In the genomic region with DNA sequence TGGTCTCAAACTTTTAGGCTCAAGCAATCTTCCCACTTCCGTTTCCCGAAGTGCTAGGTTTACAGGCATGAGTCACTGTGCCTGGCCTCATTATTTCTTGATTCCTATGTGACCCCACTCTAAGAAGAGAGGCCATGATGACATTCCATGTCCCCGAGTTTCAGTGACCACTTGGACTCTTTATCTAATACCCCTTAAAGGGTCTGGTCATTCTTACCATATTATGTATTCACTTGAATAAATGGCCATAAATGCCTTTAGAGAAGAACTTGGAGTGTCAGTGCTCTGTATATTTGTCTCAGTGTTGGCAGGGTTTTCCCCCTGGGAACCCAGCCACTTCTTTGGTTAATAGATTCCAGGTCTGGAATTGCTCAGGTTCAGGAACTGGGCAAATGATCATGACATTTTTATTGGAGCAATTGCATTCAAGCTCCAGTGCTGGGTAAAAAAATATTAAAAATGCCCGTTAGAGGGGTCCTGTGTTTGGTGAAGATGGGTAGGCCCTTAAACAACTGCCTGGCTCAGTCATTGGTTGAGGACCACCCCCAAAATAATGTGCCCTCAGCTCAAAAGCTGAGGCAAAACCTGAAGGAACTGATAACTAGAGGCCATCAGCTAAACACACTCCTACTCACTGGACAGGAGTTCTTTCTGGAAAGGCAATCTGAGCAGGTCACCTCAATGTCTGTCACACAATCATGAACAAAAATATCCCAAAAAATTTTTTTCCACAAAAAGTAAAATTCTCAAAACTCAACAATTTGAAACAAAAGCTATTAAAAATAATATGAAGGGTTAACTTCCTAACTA, we compare ENCODE assay signal across 12 cellular contexts.
DNase-seq lines count a peak whose midpoint lies in the region; ATAC-seq, FAIRE-seq and TF ChIP-seq lines count a peak whose summit lies in the region.
"Had no signal": no experiment of that assay in that cellular context is flagged by ENCODE, and none has a peak within 500 bp of the region (broad histone marks: within the 10 kb centered on the region; RNA-seq: fewer than 3 reads in every experiment).

No MANE protein-coding gene starts in this region.

- no peaks in the 10 kb centered on the region for H3K27me3 ChIP-seq in astrocyte (ENCODE audit: insufficient read depth, low read length)
- no peaks in the 10 kb centered on the region for H3K27me3 ChIP-seq in effector memory CD4-positive, alpha-beta T cell (replicated peaks; ENCODE audit: control insufficient read depth, insufficient read depth, low read length, poor library complexity, severe bottlenecking)

- in situ Hi-C loops in GM13977 (cut with MboI; ENCODE audit: low pct_unique_long_range_greater_than_20kb, low sequenced_read_pairs, unreplicated experiment) = loop anchor here (10.0 to 25.0 kb wide), 2 partner anchors 188 to 479 kb away; a partner anchor contains a TSS

- H3K4me2 ChIP-seq in astrocyte (ENCODE audit: low read length) = no peak overlapping the region

- no peaks in the 10 kb centered on the region for H3K9me3 ChIP-seq in astrocyte (ENCODE audit: insufficient read depth, low read depth, low read length)
- no peaks in the 10 kb centered on the region for H3K9me3 ChIP-seq in effector memory CD4-positive, alpha-beta T cell (ENCODE audit: control insufficient read depth, low read length)

- no peak overlapping the region for H3K4me3 Mint-ChIP-seq in astrocyte (ENCODE audit: unreplicated experiment)

- H3K79me2 ChIP-seq in astrocyte (ENCODE audit: insufficient read depth, low read length) = no peaks in the 10 kb centered on the region

- DNase-seq in Right ventricle myocardium superior (no peak), cardiac septum (ENCODE audit: low spot score) (no peak), astrocyte (ENCODE audit: low read depth) (peak; percentile 78), islet precursor cell (peak; percentile 59), GM13977 (ENCODE audit: low spot score) (no peak), T-helper 2 cell (no peak), frontal cortex (ENCODE audit: low spot score in 2 of 2) (no peak)
- DNase-seq in effector memory CD4-positive, alpha-beta T cell = no peak
- DNase-seq: NCI-H1930; stimulated activated naive CD4-positive, alpha-beta T cell treated with Interleukin-2 at 50 U/mL for 16 hours; T1000 had no signal

- no peaks in the 10 kb centered on the region for H3K27me3 Mint-ChIP-seq in astrocyte (ENCODE audit: low read depth, unreplicated experiment)

- intact Hi-C loops in Right ventricle myocardium superior (cut with DNase I) (no loop called here), cardiac septum (cut with DNase I) (no loop called here)

- H3K36me3 Mint-ChIP-seq in astrocyte (ENCODE audit: low read depth, unreplicated experiment) = no peaks in the 10 kb centered on the region

- H3K4me1 ChIP-seq in astrocyte (ENCODE audit: insufficient read depth, low read length) = peaks cover 13% of the 10 kb centered on the region
- H3K4me1 ChIP-seq in effector memory CD4-positive, alpha-beta T cell (ENCODE audit: control insufficient read depth, insufficient read depth, low read length, poor library complexity, severe bottlenecking) = no peaks in the 10 kb centered on the region

- no peaks in the 10 kb centered on the region for H4K20me1 ChIP-seq in astrocyte (ENCODE audit: insufficient read depth, low read length)

- TF ChIP-seq CTCF in astrocyte (IDR thresholded peaks at IDR 0.05; ENCODE audit: insufficient read depth, low read depth, low read length) (no peak), GM13977 (IDR thresholded peaks at IDR 0.05; ENCODE audit: extremely low read depth, insufficient read depth, missing control alignments) (no peak)

- peak overlapping the region; percentile 27 for H3K27ac ChIP-seq in astrocyte (ENCODE audit: low read depth, low read length)
- H3K27ac ChIP-seq in effector memory CD4-positive, alpha-beta T cell (ENCODE audit: insufficient read depth, low read length, poor library complexity, severe bottlenecking) = no peak overlapping the region

- no peak overlapping the region for H3K4me3 ChIP-seq in astrocyte (ENCODE audit: insufficient read depth, low read depth, low read length)
- H3K4me3 ChIP-seq in effector memory CD4-positive, alpha-beta T cell (ENCODE audit: insufficient read depth, low read depth, low read length, poor library complexity, severe bottlenecking) = no peak overlapping the region

- peaks cover 4% of the 10 kb centered on the region for H3K9me3 Mint-ChIP-seq in astrocyte (ENCODE audit: unreplicated experiment)

- no peak overlapping the region for H3K9ac ChIP-seq in astrocyte (ENCODE audit: low read length)

- FAIRE-seq in astrocyte (lab: Jason Lieb, UNC) = peak; percentile 45
- no peak for FAIRE-seq in frontal cortex (lab: Jason Lieb, UNC)
- FAIRE-seq: endothelial cell of umbilical vein had no signal

- H3K36me3 ChIP-seq in astrocyte (ENCODE audit: insufficient read depth, low read length) = no peaks in the 10 kb centered on the region
- no peaks in the 10 kb centered on the region for H3K36me3 ChIP-seq in effector memory CD4-positive, alpha-beta T cell (ENCODE audit: control insufficient read depth, insufficient read depth, low read length)

- no peak overlapping the region for H2AFZ ChIP-seq in astrocyte (ENCODE audit: low read depth, low read length)

- H3K4me1 Mint-ChIP-seq in astrocyte (ENCODE audit: low read depth, unreplicated experiment) = peaks cover 6% of the 10 kb centered on the region

- ATAC-seq in Right ventricle myocardium superior (ENCODE audit: poor library complexity) = peak; percentile 86

- H3K27ac Mint-ChIP-seq in astrocyte (ENCODE audit: unreplicated experiment) = no peak overlapping the region

Comparison
In these comparisons a context has a peak if more than half of its experiments do, and no peak if none do; other contexts are left out.
1. DNase-seq: peak in astrocyte (single experiment) and islet precursor cell (single experiment); none in Right ventricle myocardium superior (single experiment), cardiac septum (single experiment), GM13977 (single experiment), T-helper 2 cell (0 of 5), effector memory CD4-positive, alpha-beta T cell (0 of 3) and frontal cortex (0 of 2).